9 cellular contexts compared by ENCODE assay signal in genomic region chr20:50346372-50347347, GRCh38.
DNase-seq lines count a peak whose midpoint lies in the region; ATAC-seq and TF ChIP-seq lines count a peak whose summit lies in the region.
"Had no signal": no experiment of that assay in that cellular context is flagged by ENCODE, and none has a peak within 500 bp of the region (broad histone marks: within the 10 kb centered on the region; RNA-seq: fewer than 3 reads in every experiment).

No MANE protein-coding gene starts in this region.

- H3K4me1 ChIP-seq in GM23248 (ENCODE audit: insufficient read depth): peaks cover 12% of the 10 kb centered on the region
- H3K4me1 ChIP-seq in right lobe of liver: peaks cover 0 to 8% (median 3%) of the 10 kb centered on the region in 4 donors
- H3K4me1 ChIP-seq in transverse colon: peaks cover 0 to 19% (median 9%) of the 10 kb centered on the region in 4 donors
- no peaks in the 10 kb centered on the region for H3K4me1 ChIP-seq in OCI-LY7 (ENCODE audit: insufficient read depth, low read length, poor library complexity, severe bottlenecking)

- H3K4me2 ChIP-seq in GM23248 (ENCODE audit: unreplicated experiment): peak overlapping the region; percentile 2
- H3K4me2 ChIP-seq in OCI-LY7 (ENCODE audit: low read length): no peak overlapping the region

- H3F3A ChIP-seq in GM23248 (ENCODE audit: insufficient read depth): no peaks in the 10 kb centered on the region

- CTCF ChIA-PET in OCI-LY7 (lab: Charles Lee; ENCODE audit: unreplicated experiment): no interaction called here

- peak overlapping the region; percentile 46 for H3K27ac ChIP-seq in GM23248
- peak overlapping the region; percentile 38 for H3K27ac ChIP-seq in caudate nucleus (ENCODE audit: low read depth, low read length)
- H3K27ac ChIP-seq in right lobe of liver: peak overlapping the region; percentile 58 to 82 (median 62)
- peak overlapping the region; percentile 60 to 69 (median 66) for H3K27ac ChIP-seq in transverse colon
- H3K27ac ChIP-seq in OCI-LY7 (ENCODE audit: low read depth, low read length, poor library complexity, severe bottlenecking): no peak overlapping the region

- H3K79me2 ChIP-seq in GM23248 (ENCODE audit: insufficient read depth): no peaks in the 10 kb centered on the region
- no peaks in the 10 kb centered on the region for H3K79me2 ChIP-seq in OCI-LY7 (ENCODE audit: insufficient read depth, low read depth, low read length)

- POLR2A ChIA-PET in OCI-LY7 (lab: Charles Lee): no interaction called here

- peak; percentile 90 for DNase-seq in GM23248
- peak; percentile 89 to 91 for DNase-seq in NCI-H446 (lab: John Stamatoyannopoulos, UW)
- peak in 33 of 61 donors; percentile 6 to 64 (median 32) for DNase-seq in caudate nucleus (lab: John Stamatoyannopoulos, UW)
- DNase-seq in right lobe of liver: peak; percentile 81 to 84 (median 82)
- peak; percentile 83 for DNase-seq in transverse colon
- DNase-seq in OCI-LY7 (ENCODE audit: low spot score): no peak
- DNase-seq in NCI-H1930 (lab: John Stamatoyannopoulos, UW): no peak
- DNase-seq in activated CD4-positive, alpha-beta T cell treated with anti-CD3 and anti-CD28 coated beads, Interleukin-2, amount 50 U/mL, for 48 hours: no peak
- DNase-seq: naive B cell had no signal

- TF ChIP-seq POLR2A in right lobe of liver (IDR thresholded peaks at IDR 0.05) (no peak), transverse colon (IDR thresholded peaks at IDR 0.05) (peak; percentile 31)

- H3K9me3 ChIP-seq in GM23248 (ENCODE audit: low read depth) (no peaks in the 10 kb centered on the region), right lobe of liver (no peaks in the 10 kb centered on the region), transverse colon (no peaks in the 10 kb centered on the region), OCI-LY7 (ENCODE audit: low read length) (no peaks in the 10 kb centered on the region)

- H3K9me2 ChIP-seq in GM23248 (ENCODE audit: insufficient read depth) (no peaks in the 10 kb centered on the region), OCI-LY7 (ENCODE audit: insufficient read depth, low read length) (no peaks in the 10 kb centered on the region)

- BruUV-seq in OCI-LY7 (replicated peaks; lab: Mats Ljungman, UMichigan): no TSS peak

- H3K27me3 ChIP-seq in GM23248 (replicated peaks; ENCODE audit: insufficient read depth): no peaks in the 10 kb centered on the region
- no peaks in the 10 kb centered on the region for H3K27me3 ChIP-seq in right lobe of liver
- H3K27me3 ChIP-seq in transverse colon: no peaks in the 10 kb centered on the region

- intact Hi-C loops in right lobe of liver (cut with DNase I): no loop called here
- intact Hi-C loops in transverse colon (cut with DNase I; ENCODE audit: low total_unique reads): no loop called here
- intact Hi-C loops in OCI-LY7 (cut with micrococcal nuclease; ENCODE audit: unreplicated experiment): loop anchor here (10.0 kb wide), 1 partner anchor 118 kb away; no protein-coding TSS in a partner anchor

- H3K4me3 ChIP-seq in GM23248 (no peak overlapping the region), right lobe of liver (no peak overlapping the region), transverse colon (no peak overlapping the region), OCI-LY7 (ENCODE audit: low read depth, low read length, poor library complexity, severe bottlenecking) (no peak overlapping the region)

- H2AFZ ChIP-seq in GM23248: peak overlapping the region; percentile 24
- H2AFZ ChIP-seq in OCI-LY7 (ENCODE audit: low read length): no peak overlapping the region

- TF ChIP-seq CTCF in right lobe of liver (IDR thresholded peaks at IDR 0.05): no peak
- no peak for TF ChIP-seq CTCF in transverse colon (IDR thresholded peaks at IDR 0.05)
- TF ChIP-seq CTCF in OCI-LY7 (conservative IDR thresholded peaks at IDR 0.05; ENCODE audit: low read length): no peak

- 35 to 36% methylated on average over 26 of the region's 26 CpGs for WGBS in GM23248 (ENCODE audit: low coverage in 1 of 2, low lambda C conversion rate in 2 of 2, missing lambda C conversion rate in 2 of 2), 2 experiments
- WGBS in right lobe of liver (ENCODE audit: insufficient coverage, low coverage, low lambda C conversion rate, missing lambda C conversion rate): 27% methylated on average over 14 of the region's 26 CpGs
- 27 to 43% methylated on average over 10 to 26 of the region's 26 CpGs for WGBS in transverse colon (ENCODE audit: low coverage in 1 of 2), 2 donors

- peak; percentile 45 to 56 (median 49) for ATAC-seq in right lobe of liver

- H4K20me1 ChIP-seq in GM23248 (ENCODE audit: insufficient read depth) (no peaks in the 10 kb centered on the region), OCI-LY7 (ENCODE audit: insufficient read depth, low read length) (no peaks in the 10 kb centered on the region)

- H3K36me3 ChIP-seq in GM23248 (ENCODE audit: low read depth) (no peaks in the 10 kb centered on the region), right lobe of liver (no peaks in the 10 kb centered on the region), transverse colon (no peaks in the 10 kb centered on the region), OCI-LY7 (ENCODE audit: insufficient read depth, low read length) (no peaks in the 10 kb centered on the region)

- TF ChIP-seq EP300 in transverse colon (IDR thresholded peaks at IDR 0.05; ENCODE audit: low read depth): no peak

- in situ Hi-C loops in GM23248 (cut with MboI): no loop called here
- in situ Hi-C loops in transverse colon (cut with MboI; ENCODE audit: low pct_ligation_motif_present in 1 of 4, low pct_unique_long_range_greater_than_20kb in 1 of 4, low sequenced_read_pairs in 3 of 4): loop anchor here in 1 of 4 donors (25.0 kb wide), 1 partner anchor 134 kb away; no protein-coding TSS in a partner anchor

- H3K9ac ChIP-seq in GM23248: 0 out of 2 replicates have a peak overlapping the region, but pooled peaks have one; percentile 27

Comparison
In these comparisons a context has a peak if more than half of its experiments do, and no peak if none do; other contexts are left out.
1. DNase-seq: peak in GM23248 (single experiment), NCI-H446 (2 of 2), caudate nucleus (33 of 61), right lobe of liver (3 of 3) and transverse colon (single experiment); none in OCI-LY7 (single experiment), NCI-H1930 (0 of 2) and activated CD4-positive, alpha-beta T cell treated with anti-CD3 and anti-CD28 coated beads, Interleukin-2, amount 50 U/mL, for 48 hours (0 of 2).